Comparison of ENCODE assay signal across 1 cellular context in genomic region chr10:110226926-110227641, GRCh38.
TF ChIP-seq lines count a peak whose summit lies in the region.

No MANE protein-coding gene starts in this region.

TF ChIP-seq in HEK293, 187 proteins besides CTCF, POLR2A, EP300 and RAD21 (continued from another document and continues in another):
- no peak for TF ChIP-seq BCL6B (tag by site-specific recombination; IDR thresholded peaks at IDR 0.05)
- no peak for TF ChIP-seq ZNF169 (tag by site-specific recombination; IDR thresholded peaks at IDR 0.05)
- TF ChIP-seq GFI1B (tag by site-specific recombination; IDR thresholded peaks at IDR 0.05) = no peak
- no peak for TF ChIP-seq ZNF585B (tag by site-specific recombination; IDR thresholded peaks at IDR 0.05)
- TF ChIP-seq ZNF248 (tag by site-specific recombination; IDR thresholded peaks at IDR 0.05) = no peak
- TF ChIP-seq ZNF302 (tag by site-specific recombination; IDR thresholded peaks at IDR 0.05; ENCODE audit: low read depth) = no peak
- TF ChIP-seq, protein P1, sequence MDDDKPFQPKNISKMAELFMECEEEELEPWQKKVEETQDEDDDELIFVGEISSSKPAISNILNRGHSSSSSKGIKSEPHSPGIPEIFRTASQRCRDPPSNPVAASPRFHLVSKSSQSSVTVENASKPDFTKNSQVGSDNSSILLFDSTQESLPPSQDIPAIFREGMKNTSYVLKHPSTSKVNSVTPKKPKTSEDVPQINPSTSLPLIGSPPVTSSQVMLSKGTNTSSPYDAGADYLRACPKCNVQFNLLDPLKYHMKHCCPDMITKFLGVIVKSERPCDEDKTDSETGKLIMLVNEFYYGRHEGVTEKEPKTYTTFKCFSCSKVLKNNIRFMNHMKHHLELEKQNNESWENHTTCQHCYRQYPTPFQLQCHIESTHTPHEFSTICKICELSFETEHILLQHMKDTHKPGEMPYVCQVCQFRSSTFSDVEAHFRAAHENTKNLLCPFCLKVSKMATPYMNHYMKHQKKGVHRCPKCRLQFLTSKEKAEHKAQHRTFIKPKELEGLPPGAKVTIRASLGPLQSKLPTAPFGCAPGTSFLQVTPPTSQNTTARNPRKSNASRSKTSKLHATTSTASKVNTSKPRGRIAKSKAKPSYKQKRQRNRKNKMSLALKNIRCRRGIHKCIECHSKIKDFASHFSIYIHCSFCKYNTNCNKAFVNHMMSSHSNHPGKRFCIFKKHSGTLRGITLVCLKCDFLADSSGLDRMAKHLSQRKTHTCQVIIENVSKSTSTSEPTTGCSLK (tag by site-specific recombination; IDR thresholded peaks at IDR 0.05) = no peak
- TF ChIP-seq ZNF433 (tag by site-specific recombination; IDR thresholded peaks at IDR 0.05; ENCODE audit: low read depth) = no peak
- no peak for TF ChIP-seq ZNF624 (tag by site-specific recombination; IDR thresholded peaks at IDR 0.05)
- TF ChIP-seq ZBTB10 (tag by site-specific recombination; IDR thresholded peaks at IDR 0.05) = peak; percentile 65; the same call in 1 of the 2 replicates
- peak; percentile 100 for TF ChIP-seq ZFHX2 (tag by site-specific recombination; conservative IDR thresholded peaks at IDR 0.05)
- TF ChIP-seq ZFP37 (tag by site-specific recombination; IDR thresholded peaks at IDR 0.05) = no peak
- TF ChIP-seq ZXDB (tag by site-specific recombination; IDR thresholded peaks at IDR 0.05) = no peak
- no peak for TF ChIP-seq SCRT1 (tag by site-specific recombination; IDR thresholded peaks at IDR 0.05; ENCODE audit: borderline replicate concordance)
- TF ChIP-seq, protein P2, sequence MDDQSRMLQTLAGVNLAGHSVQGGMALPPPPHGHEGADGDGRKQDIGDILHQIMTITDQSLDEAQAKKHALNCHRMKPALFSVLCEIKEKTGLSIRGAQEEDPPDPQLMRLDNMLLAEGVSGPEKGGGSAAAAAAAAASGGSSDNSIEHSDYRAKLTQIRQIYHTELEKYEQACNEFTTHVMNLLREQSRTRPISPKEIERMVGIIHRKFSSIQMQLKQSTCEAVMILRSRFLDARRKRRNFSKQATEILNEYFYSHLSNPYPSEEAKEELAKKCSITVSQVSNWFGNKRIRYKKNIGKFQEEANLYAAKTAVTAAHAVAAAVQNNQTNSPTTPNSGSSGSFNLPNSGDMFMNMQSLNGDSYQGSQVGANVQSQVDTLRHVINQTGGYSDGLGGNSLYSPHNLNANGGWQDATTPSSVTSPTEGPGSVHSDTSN (CRISPR knock-in tag; IDR thresholded peaks at IDR 0.05) = no peak
- TF ChIP-seq ZNF350 (tag by site-specific recombination; IDR thresholded peaks at IDR 0.05) = no peak
- TF ChIP-seq ZNF274 (IDR thresholded peaks at IDR 0.05; ENCODE audit: low read length) = no peak
- no peak for TF ChIP-seq ZNF274 (tag by site-specific recombination; IDR thresholded peaks at IDR 0.05; ENCODE audit: borderline replicate concordance)
- no peak for TF ChIP-seq ZNF514 (tag by site-specific recombination; IDR thresholded peaks at IDR 0.05)
- TF ChIP-seq ZBTB21 (tag by site-specific recombination; IDR thresholded peaks at IDR 0.05) = no peak
- TF ChIP-seq EGR2 (tag by site-specific recombination; IDR thresholded peaks at IDR 0.05; ENCODE audit: low read depth) = peak; percentile 99
- peak; percentile 93 for TF ChIP-seq ZNF785 (tag by site-specific recombination; IDR thresholded peaks at IDR 0.05)
- TF ChIP-seq, protein P3, sequence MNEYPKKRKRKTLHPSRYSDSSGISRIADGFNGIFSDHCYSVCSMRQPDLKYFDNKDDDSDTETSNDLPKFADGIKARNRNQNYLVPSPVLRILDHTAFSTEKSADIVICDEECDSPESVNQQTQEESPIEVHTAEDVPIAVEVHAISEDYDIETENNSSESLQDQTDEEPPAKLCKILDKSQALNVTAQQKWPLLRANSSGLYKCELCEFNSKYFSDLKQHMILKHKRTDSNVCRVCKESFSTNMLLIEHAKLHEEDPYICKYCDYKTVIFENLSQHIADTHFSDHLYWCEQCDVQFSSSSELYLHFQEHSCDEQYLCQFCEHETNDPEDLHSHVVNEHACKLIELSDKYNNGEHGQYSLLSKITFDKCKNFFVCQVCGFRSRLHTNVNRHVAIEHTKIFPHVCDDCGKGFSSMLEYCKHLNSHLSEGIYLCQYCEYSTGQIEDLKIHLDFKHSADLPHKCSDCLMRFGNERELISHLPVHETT (tag by site-specific recombination; IDR thresholded peaks at IDR 0.05) = no peak
- 0 out of 2 replicates have a peak, but pooled peaks have one; percentile 16 for TF ChIP-seq ZNF692 (tag by site-specific recombination; IDR thresholded peaks at IDR 0.05)
- peak; percentile 93 for TF ChIP-seq ZBTB26 (tag by site-specific recombination; optimal IDR thresholded peaks at IDR 0.05)
- peak; percentile 62; the same call in 1 of the 2 replicates for TF ChIP-seq GLIS2 (tag by site-specific recombination; IDR thresholded peaks at IDR 0.05)
- TF ChIP-seq ZNF211 (tag by site-specific recombination; IDR thresholded peaks at IDR 0.05; ENCODE audit: low read depth) = no peak
- TF ChIP-seq ZNF600 (tag by site-specific recombination; IDR thresholded peaks at IDR 0.05) = no peak
- peak; percentile 48 for TF ChIP-seq ZEB2 (tag by site-specific recombination; IDR thresholded peaks at IDR 0.05)
- TF ChIP-seq ZNF571 (tag by site-specific recombination; IDR thresholded peaks at IDR 0.05) = no peak
- no peak for TF ChIP-seq HOXA7 (CRISPR knock-in tag; IDR thresholded peaks at IDR 0.05; ENCODE audit: borderline replicate concordance)
- no peak for TF ChIP-seq ZNF280D (tag by site-specific recombination; IDR thresholded peaks at IDR 0.05)
- no peak for TF ChIP-seq HOXC10 (CRISPR knock-in tag; IDR thresholded peaks at IDR 0.05)
- no peak for TF ChIP-seq ZNF677 (tag by site-specific recombination; IDR thresholded peaks at IDR 0.05)
- no peak for TF ChIP-seq ZNF596 (tag by site-specific recombination; IDR thresholded peaks at IDR 0.05)
- no peak for TF ChIP-seq ZNF701 (tag by site-specific recombination; IDR thresholded peaks at IDR 0.05)
- TF ChIP-seq OSR2 (tag by site-specific recombination; IDR thresholded peaks at IDR 0.05) = no peak
- no peak for TF ChIP-seq ZNF16 (tag by site-specific recombination; IDR thresholded peaks at IDR 0.05; ENCODE audit: low read depth)
- TF ChIP-seq TSHZ1 (tag by site-specific recombination; IDR thresholded peaks at IDR 0.05; ENCODE audit: borderline replicate concordance) = no peak
- TF ChIP-seq ZNF449 (tag by site-specific recombination; IDR thresholded peaks at IDR 0.05) = no peak
- TF ChIP-seq ZNF707 (tag by site-specific recombination; IDR thresholded peaks at IDR 0.05) = no peak
- no peak for TF ChIP-seq ZNF175 (tag by site-specific recombination; IDR thresholded peaks at IDR 0.05)
- TF ChIP-seq, protein P4, sequence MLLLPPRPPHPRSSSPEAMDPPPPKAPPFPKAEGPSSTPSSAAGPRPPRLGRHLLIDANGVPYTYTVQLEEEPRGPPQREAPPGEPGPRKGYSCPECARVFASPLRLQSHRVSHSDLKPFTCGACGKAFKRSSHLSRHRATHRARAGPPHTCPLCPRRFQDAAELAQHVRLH (tag by site-specific recombination; IDR thresholded peaks at IDR 0.05) = no peak
